ENCODE assay signal across 1 cellular context in genomic region chr12:57454566-57455373, GRCh38.
A peak's percentile ranks its signal among the peaks of the same experiment; 100 is the strongest.
TF ChIP-seq lines count a peak whose summit lies in the region.

INHBE (plus strand) TSS chr12:57455307; CDS start chr12:57455537, 230 bp downstream.

TF ChIP-seq in HepG2, 621 proteins besides CTCF, POLR2A, EP300 and RAD21 (continued from another document and continues in another):
- TF ChIP-seq ZBTB4 (CRISPR knock-in tag; IDR thresholded peaks at IDR 0.05; ENCODE audit: borderline replicate concordance) (peak; percentile 85; the same call in 1 of the 2 replicates), ZNF766 (CRISPR knock-in tag; IDR thresholded peaks at IDR 0.05; ENCODE audit: borderline replicate concordance) (no peak), ZNF496 (CRISPR knock-in tag; IDR thresholded peaks at IDR 0.05; ENCODE audit: insufficient replicate concordance) (no peak), RBM39 (IDR thresholded peaks at IDR 0.05; ENCODE audit: low read depth, low read length, poor library complexity, severe bottlenecking) (peak; percentile 60), ZNF644 (CRISPR knock-in tag; IDR thresholded peaks at IDR 0.05; ENCODE audit: low read depth) (peak; percentile 81), NR2F6 (IDR thresholded peaks at IDR 0.05) (peak; percentile 86), NR2F6 (CRISPR knock-in tag; IDR thresholded peaks at IDR 0.05) (peak; percentile 95), ZMAT5 (CRISPR knock-in tag; IDR thresholded peaks at IDR 0.05; ENCODE audit: borderline replicate concordance, low read depth) (no peak), ZNF350 (CRISPR knock-in tag; IDR thresholded peaks at IDR 0.05; ENCODE audit: borderline replicate concordance, low read depth) (peak; percentile 87), ZNF780A (CRISPR knock-in tag; IDR thresholded peaks at IDR 0.05) (peak; percentile 69; the same call in 1 of the 2 replicates), YEATS2 (CRISPR knock-in tag; IDR thresholded peaks at IDR 0.05; ENCODE audit: borderline replicate concordance) (peak; percentile 53; the same call in 1 of the 2 replicates), CREM (IDR thresholded peaks at IDR 0.05) (peak; percentile 66), CREM (CRISPR knock-in tag; IDR thresholded peaks at IDR 0.05) (no peak), HMGXB4 (CRISPR knock-in tag; IDR thresholded peaks at IDR 0.05; ENCODE audit: borderline replicate concordance in 1 of 2, low read depth in 1 of 2) (peak; percentile 39 to 76; a peak in 3 of 4 replicates), SOX6 (IDR thresholded peaks at IDR 0.05) (no peak), SOX6 (CRISPR knock-in tag; IDR thresholded peaks at IDR 0.05) (peak; percentile 80), NR2F1 (CRISPR knock-in tag; IDR thresholded peaks at IDR 0.05) (peak; percentile 88 to 92), U2AF1 (optimal IDR thresholded peaks at IDR 0.05; ENCODE audit: low read depth, low read length) (no peak), ARID4A (CRISPR knock-in tag; IDR thresholded peaks at IDR 0.05; ENCODE audit: borderline replicate concordance) (peak; percentile 84), HIVEP1 (CRISPR knock-in tag; IDR thresholded peaks at IDR 0.05) (peak; percentile 99), ZNF530 (CRISPR knock-in tag; IDR thresholded peaks at IDR 0.05; ENCODE audit: low read depth) (no peak), ZNF101 (CRISPR knock-in tag; IDR thresholded peaks at IDR 0.05; ENCODE audit: borderline replicate concordance, low read depth) (no peak), RARA (CRISPR knock-in tag; IDR thresholded peaks at IDR 0.05) (peak; percentile 93), NAIF1 (CRISPR knock-in tag; IDR thresholded peaks at IDR 0.05; ENCODE audit: borderline replicate concordance) (no peak), ZNF574 (CRISPR knock-in tag; IDR thresholded peaks at IDR 0.05) (peak; percentile 71), CHD2 (IDR thresholded peaks at IDR 0.05; ENCODE audit: low read depth, low read length) (0 out of 2 replicates have a peak, but pooled peaks have one; percentile 45), SRF (IDR thresholded peaks at IDR 0.05; ENCODE audit: low read depth, low read length) (peak; percentile 54; the same call in 1 of the 2 replicates), IKZF5 (CRISPR knock-in tag; IDR thresholded peaks at IDR 0.05) (peak; percentile 87), MTA1 (CRISPR knock-in tag; IDR thresholded peaks at IDR 0.05; ENCODE audit: borderline replicate concordance) (peak; percentile 93), KLF11 (CRISPR knock-in tag; IDR thresholded peaks at IDR 0.05) (peak; percentile 38; the same call in 1 of the 2 replicates), ZNF562 (CRISPR knock-in tag; IDR thresholded peaks at IDR 0.05; ENCODE audit: borderline replicate concordance) (no peak), ZBTB3 (CRISPR knock-in tag; IDR thresholded peaks at IDR 0.05; ENCODE audit: borderline replicate concordance, low read depth) (no peak), ATF6 (CRISPR knock-in tag; conservative IDR thresholded peaks at IDR 0.05) (no peak; the same call in 1 of the 2 replicates), SALL1 (CRISPR knock-in tag; IDR thresholded peaks at IDR 0.05) (peak; percentile 94), BCL3 (CRISPR knock-in tag; IDR thresholded peaks at IDR 0.05) (peak; percentile 56; the same call in 1 of the 2 replicates), ZBTB39 (CRISPR knock-in tag; IDR thresholded peaks at IDR 0.05) (peak; percentile 81; the same call in 1 of the 2 replicates), ZNF83 (CRISPR knock-in tag; IDR thresholded peaks at IDR 0.05; ENCODE audit: borderline replicate concordance) (no peak), RAD51 (IDR thresholded peaks at IDR 0.05; ENCODE audit: borderline replicate concordance) (no peak), ZNF576 (CRISPR knock-in tag; IDR thresholded peaks at IDR 0.05) (no peak), SP5 (CRISPR knock-in tag; IDR thresholded peaks at IDR 0.05; ENCODE audit: borderline replicate concordance, low read depth) (peak; percentile 97)
